ENCODE assay signal across 12 cellular contexts in the genomic region with DNA sequence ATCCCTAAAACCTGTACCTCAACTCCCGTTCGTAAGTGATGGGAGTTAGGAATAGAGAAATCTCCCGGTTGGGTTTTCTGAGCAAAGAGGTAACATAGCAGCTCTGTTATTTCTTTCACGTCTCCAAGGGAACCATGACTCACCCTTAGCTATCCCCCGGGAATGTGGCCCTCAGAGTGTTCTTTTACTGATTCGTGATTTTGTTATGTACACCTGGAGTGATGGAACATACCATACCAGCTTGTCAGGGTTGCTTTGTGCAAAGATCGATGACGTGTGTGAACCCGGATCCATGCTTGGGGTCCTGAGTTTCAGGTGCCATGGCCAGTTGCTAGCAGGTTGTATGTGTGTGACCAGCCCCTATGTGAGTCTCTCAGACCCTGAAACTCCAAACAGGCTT. TPM values are rescaled to one million over a fixed set of nuclear protein-coding genes. Genes with fewer than 3 reads are reported as not detected.
DNase-seq lines count a peak whose midpoint lies in the region; TF ChIP-seq lines count a peak whose summit lies in the region.
"Had no signal": no experiment of that assay in that cellular context is flagged by ENCODE, and none has a peak within 500 bp of the region (broad histone marks: within the 10 kb centered on the region; RNA-seq: fewer than 3 reads in every experiment).

No MANE protein-coding gene starts in this region.

- POLR2A ChIA-PET in Caco-2 (lab: Charles Lee) = no interaction called here

- no peaks in the 10 kb centered on the region for H3K4me1 Mint-ChIP-seq in Caco-2 (ENCODE audit: low read depth, unreplicated experiment)
- H3K4me1 Mint-ChIP-seq: IgD-negative memory B cell had no signal

- H3K27ac ChIP-seq in Karpas-422 (ENCODE audit: low read length) (no peak overlapping the region), brain microvascular endothelial cell (peak overlapping the region; percentile 58)
- H3K27ac ChIP-seq: pancreas, tibial nerve had no signal

- in situ Hi-C loops in brain microvascular endothelial cell (cut with HindIII; ENCODE audit: low pct_ligation_motif_present, low sequenced_read_pairs) = no loop called here

- TF ChIP-seq CTCF in Caco-2 (IDR thresholded peaks at IDR 0.05; ENCODE audit: insufficient read depth in 1 of 2, low read depth in 1 of 2, low read length in 1 of 2, severe bottlenecking in 1 of 2, unreplicated experiment in 1 of 2) (no peak), brain microvascular endothelial cell (IDR thresholded peaks at IDR 0.05; ENCODE audit: low read depth, low read length, missing control alignments) (no peak), kidney epithelial cell (IDR thresholded peaks at IDR 0.05; ENCODE audit: insufficient read depth, low read length, poor library complexity, severe bottlenecking) (no peak)

- H3K27me3 Mint-ChIP-seq in Caco-2 (ENCODE audit: insufficient read depth, unreplicated experiment) = no peaks in the 10 kb centered on the region
- H3K27me3 Mint-ChIP-seq: IgD-negative memory B cell had no signal

- peak overlapping the region; percentile 74 for H3K27ac Mint-ChIP-seq in Caco-2 (ENCODE audit: unreplicated experiment)

- CTCF ChIA-PET in Caco-2 (lab: Charles Lee) = interaction anchor here (0.6 to 0.9 kb wide), 3 partner anchors 66 to 252 kb away, joined by 3 to 4 read pairs (median 3); no protein-coding TSS in a partner anchor

- H3K4me3 ChIP-seq in Caco-2 (ENCODE audit: low read depth, low read length) (no peak overlapping the region), Karpas-422 (ENCODE audit: low read length) (no peak overlapping the region), brain microvascular endothelial cell (ENCODE audit: low read depth, low read length) (no peak overlapping the region), kidney epithelial cell (ENCODE audit: low read depth, low read length) (no peak overlapping the region)
- H3K4me3 ChIP-seq: pancreas, tibial nerve had no signal

- H3K36me3 ChIP-seq in Caco-2 (ENCODE audit: control insufficient read depth, insufficient read depth, low read length) (no peaks in the 10 kb centered on the region), Karpas-422 (ENCODE audit: insufficient read depth, low read length) (no peaks in the 10 kb centered on the region), brain microvascular endothelial cell (replicated peaks) (no peaks in the 10 kb centered on the region), kidney epithelial cell (ENCODE audit: control insufficient read depth, insufficient read depth, low read length) (no peaks in the 10 kb centered on the region)
- H3K36me3 ChIP-seq: pancreas, tibial nerve had no signal

- H3K9ac ChIP-seq in Karpas-422 (ENCODE audit: low read length) = no peak overlapping the region

- H2AFZ ChIP-seq in Karpas-422 (ENCODE audit: low read length) = no peak overlapping the region

- H3K9me2 ChIP-seq in Karpas-422 (replicated peaks; ENCODE audit: insufficient read depth, low read length) = no peaks in the 10 kb centered on the region

- H3K36me3 Mint-ChIP-seq in Caco-2 (ENCODE audit: insufficient read depth, unreplicated experiment) = no peaks in the 10 kb centered on the region

- intact Hi-C loops in Caco-2 (cut with micrococcal nuclease; ENCODE audit: unreplicated experiment) = no loop called here

- no peaks in the 10 kb centered on the region for H3K9me3 Mint-ChIP-seq in Caco-2 (ENCODE audit: unreplicated experiment)

- no peak overlapping the region for H3K4me2 ChIP-seq in Karpas-422 (ENCODE audit: low read depth, low read length, poor library complexity, severe bottlenecking)

- peak in 1 of 2 experiments; percentile 18 for DNase-seq in Caco-2
- DNase-seq in Karpas-422 = peak; percentile 51
- DNase-seq in brain microvascular endothelial cell = peak; percentile 81
- peak; percentile 75 for DNase-seq in kidney epithelial cell (ENCODE audit: low read depth)
- no peak for DNase-seq in SKM-1 (lab: John Stamatoyannopoulos, UW; ENCODE audit: unreplicated experiment)
- no peak for DNase-seq in activated gamma-delta T cell treated with Interleukin-2 at 50 U/mL for 16 hours
- DNase-seq in NCI-H1105 (lab: John Stamatoyannopoulos, UW) = no peak
- no peak for DNase-seq in activated CD4-positive, CD25-positive, alpha-beta regulatory T cell (lab: John Stamatoyannopoulos, UW)
- DNase-seq: kidney, pancreas had no signal

- H4K20me1 ChIP-seq in Karpas-422 (ENCODE audit: insufficient read depth, low read depth, low read length) = no peaks in the 10 kb centered on the region

- no peaks in the 10 kb centered on the region for H3K79me2 ChIP-seq in Karpas-422 (ENCODE audit: low read length)

- H3K9me3 ChIP-seq in Caco-2 (no peaks in the 10 kb centered on the region), Karpas-422 (ENCODE audit: low read length) (no peaks in the 10 kb centered on the region)
- H3K9me3 ChIP-seq: pancreas, tibial nerve had no signal

- H3K27me3 ChIP-seq in Caco-2 (replicated peaks; ENCODE audit: control insufficient read depth, insufficient read depth, low read length) (no peaks in the 10 kb centered on the region), Karpas-422 (ENCODE audit: low read length) (no peaks in the 10 kb centered on the region), brain microvascular endothelial cell (replicated peaks) (no peaks in the 10 kb centered on the region), kidney epithelial cell (ENCODE audit: control insufficient read depth, insufficient read depth, low read length) (no peaks in the 10 kb centered on the region)
- H3K27me3 ChIP-seq: pancreas, tibial nerve had no signal

- H3K4me1 ChIP-seq in Caco-2 (no peaks in the 10 kb centered on the region), Karpas-422 (ENCODE audit: low read length) (no peaks in the 10 kb centered on the region)
- H3K4me1 ChIP-seq: pancreas, tibial nerve had no signal

- no TSS peak for BruUV-seq in Caco-2 (replicated peaks; lab: Mats Ljungman, UMichigan)

- H3K4me3 Mint-ChIP-seq in Caco-2 (ENCODE audit: unreplicated experiment) = no peak overlapping the region

RNA-seq across cellular contexts. Expression of a gene that starts 52.6 kb away (rescaled TPM):
- total RNA-seq in Caco-2 (2022) = 48.0 and 50.2 TPM in 2 replicates
- 17.1 and 52.2 TPM in 2 replicates for total RNA-seq in Karpas-422 (2014; rRNA removed; shearing (Covaris generic); ENCODE audit: low replicate concordance)
- 4.0 and 9.6 TPM in 2 replicates for total RNA-seq in kidney epithelial cell

Comparison
In these comparisons a context has a peak if more than half of its experiments do, and no peak if none do; other contexts are left out.
1. DNase-seq: peak in Karpas-422 (single experiment), brain microvascular endothelial cell (single experiment) and kidney epithelial cell (single experiment); none in SKM-1 (single experiment), activated gamma-delta T cell treated with Interleukin-2 at 50 U/mL for 16 hours (single experiment), NCI-H1105 (single experiment) and activated CD4-positive, CD25-positive, alpha-beta regulatory T cell (0 of 4).